Comparison of ENCODE assay signal across 1 cellular context in the genomic region with DNA sequence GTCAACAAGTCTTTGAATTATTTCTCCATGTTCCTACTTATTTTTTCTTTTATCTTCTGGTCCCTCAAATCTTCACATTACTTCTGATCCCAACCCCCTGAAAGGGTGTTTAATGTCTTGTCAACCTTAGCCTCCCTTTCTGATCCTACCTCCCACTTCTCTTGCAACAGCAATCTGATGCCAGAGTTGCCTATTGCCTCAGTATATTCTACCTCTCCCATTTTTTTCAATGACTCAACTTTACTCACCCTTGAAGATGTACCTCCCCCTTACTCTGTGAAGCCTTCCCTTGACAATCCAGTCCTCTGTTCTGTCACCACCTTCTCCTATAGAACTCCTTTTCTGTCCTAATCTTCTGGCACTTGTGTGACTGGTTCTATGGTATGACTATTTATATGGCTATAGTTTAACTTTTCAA.
TF ChIP-seq lines count a peak whose summit lies in the region.

No MANE protein-coding gene starts in this region.

TF ChIP-seq in IMR-90, 13 proteins besides CTCF, POLR2A, EP300 and RAD21 (continued from another document):
- TF ChIP-seq RCOR1 (IDR thresholded peaks at IDR 0.05; ENCODE audit: insufficient replicate concordance, low read length) = no peak
- TF ChIP-seq MXI1 (IDR thresholded peaks at IDR 0.05; ENCODE audit: borderline replicate concordance, low read depth, low read length) = no peak
- TF ChIP-seq, protein P1, sequence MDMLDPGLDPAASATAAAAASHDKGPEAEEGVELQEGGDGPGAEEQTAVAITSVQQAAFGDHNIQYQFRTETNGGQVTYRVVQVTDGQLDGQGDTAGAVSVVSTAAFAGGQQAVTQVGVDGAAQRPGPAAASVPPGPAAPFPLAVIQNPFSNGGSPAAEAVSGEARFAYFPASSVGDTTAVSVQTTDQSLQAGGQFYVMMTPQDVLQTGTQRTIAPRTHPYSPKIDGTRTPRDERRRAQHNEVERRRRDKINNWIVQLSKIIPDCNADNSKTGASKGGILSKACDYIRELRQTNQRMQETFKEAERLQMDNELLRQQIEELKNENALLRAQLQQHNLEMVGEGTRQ (IDR thresholded peaks at IDR 0.05; ENCODE audit: low read depth, low read length) = no peak
TF ChIP-seq in IMR-90: peak in this region for 0.
